Comparison of ENCODE assay signal across 8 cellular contexts in genomic region chr1:235011599-235012435, GRCh38.
DNase-seq lines count a peak whose midpoint lies in the region; ATAC-seq and TF ChIP-seq lines count a peak whose summit lies in the region.

No MANE protein-coding gene starts in this region.

- DNase-seq in A673 (ENCODE audit: low spot score) = peak; percentile 22
- peak; percentile 98 for DNase-seq in SIG-M5 (lab: John Stamatoyannopoulos, UW)
- peak; percentile 90 for DNase-seq in activated gamma-delta T cell treated with anti-CD3 and anti-CD28 coated beads, Interleukin-2, amount 50 U/mL, for 16 hours (ENCODE audit: low read depth)
- peak; percentile 77 for DNase-seq in Right ventricle myocardium superior
- DNase-seq in spleen = peak; percentile 94
- DNase-seq in D341Med (ENCODE audit: low spot score) = no peak

- WGBS in spleen, 5 donors = 29 to 36% (median 35%) methylated on average over 19 to 22 of the region's 22 CpGs

- no peak for TF ChIP-seq POLR2A in spleen (IDR thresholded peaks at IDR 0.05)

- intact Hi-C loops in A673 (cut with micrococcal nuclease; ENCODE audit: unreplicated experiment) (no loop called here), Right ventricle myocardium superior (cut with DNase I) (loop anchor here (10.0 kb wide), 1 partner anchor 53 kb away; no protein-coding TSS in a partner anchor), spleen (cut with DNase I; ENCODE audit: low total_unique reads) (no loop called here)

- no peak for TF ChIP-seq CTCF in A673 (conservative IDR thresholded peaks at IDR 0.05; ENCODE audit: low read depth, low read length)
- TF ChIP-seq CTCF in spleen (IDR thresholded peaks at IDR 0.05 in 8 of 11, conservative IDR thresholded peaks at IDR 0.05 in 3 of 11) = no peak

- H3K4me3 ChIP-seq in A673 (ENCODE audit: low read depth, low read length, poor library complexity, severe bottlenecking) = no peak overlapping the region
- H3K4me3 ChIP-seq in spleen = peak overlapping the region in 1 of 8 donors; percentile 55

- POLR2A ChIA-PET in A673 (lab: Charles Lee; ENCODE audit: low non-redundant PET) = no interaction called here

- H3K27me3 ChIP-seq in A673 (replicated peaks; ENCODE audit: insufficient read depth, low read depth, low read length, poor library complexity) (no peaks in the 10 kb centered on the region), spleen (replicated peaks in 1 of 7) (no peaks in the 10 kb centered on the region)

- ATAC-seq in GM18907 (IDR thresholded peaks at IDR 0.05; ENCODE audit: unreplicated experiment) = peak; percentile 81
- ATAC-seq in HG03108 (IDR thresholded peaks at IDR 0.05; ENCODE audit: unreplicated experiment) = peak; percentile 67
- ATAC-seq in Right ventricle myocardium superior (ENCODE audit: poor library complexity) = peak; percentile 74

- H3K36me3 ChIP-seq in A673 (ENCODE audit: insufficient read depth, low read length, poor library complexity, severe bottlenecking) (no peaks in the 10 kb centered on the region), spleen (no peaks in the 10 kb centered on the region)

- CTCF ChIA-PET in A673 (lab: Charles Lee) = no interaction called here

- no TSS peak for BruUV-seq in A673 (replicated peaks; lab: Mats Ljungman, UMichigan)

- H3K27ac ChIP-seq in A673 (ENCODE audit: low read depth, low read length, poor library complexity, severe bottlenecking) (no peak overlapping the region), spleen (peak overlapping the region; percentile 73 to 92 (median 85))

- no peaks in the 10 kb centered on the region for H3K4me1 ChIP-seq in A673 (ENCODE audit: insufficient read depth, low read length, poor library complexity, severe bottlenecking)
- H3K4me1 ChIP-seq in spleen = peaks cover 12 to 65% (median 27%) of the 10 kb centered on the region in 6 donors

- H3K9me3 ChIP-seq in A673 (ENCODE audit: low read depth, low read length, poor library complexity, severe bottlenecking) (no peaks in the 10 kb centered on the region), spleen (peaks cover 0 to 6% (median 0%) of the 10 kb centered on the region in 8 donors)
